In the genomic region with DNA sequence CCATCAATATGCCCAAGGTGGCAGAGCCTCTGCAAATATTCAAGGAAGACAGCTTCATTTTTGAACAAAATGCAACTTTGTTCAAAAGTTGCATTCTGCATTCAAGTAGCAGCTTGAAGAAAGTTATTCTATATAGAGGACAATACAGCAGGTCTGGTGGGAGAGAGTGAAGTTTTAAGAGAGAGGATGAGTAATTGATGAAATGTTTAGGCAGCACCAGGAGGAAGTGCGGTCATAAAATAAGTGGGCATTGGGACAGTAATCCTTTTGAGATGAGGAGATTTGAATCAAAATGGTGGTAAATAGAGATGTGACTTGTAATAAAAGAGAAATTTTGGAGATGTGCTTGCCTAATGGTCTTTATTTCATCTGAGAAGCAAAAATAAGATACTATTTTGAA, we compare ENCODE assay signal across 7 cellular contexts.
"Had no signal": no experiment of that assay in that cellular context is flagged by ENCODE, and none has a peak within 500 bp of the region (broad histone marks: within the 10 kb centered on the region; RNA-seq: fewer than 3 reads in every experiment).

No MANE protein-coding gene starts in this region.

- H3K4me3 ChIP-seq: K562 had no signal

- DNase-seq: IMR-90, KBM-7, KG1 had no signal

- H3K9ac ChIP-seq: KMS-11 had no signal

- H3K27ac ChIP-seq: HL-60, KMS-11 had no signal

- H3K4me2 ChIP-seq: KMS-11 had no signal

- ATAC-seq: HepG2, K562 had no signal
